2 cellular contexts compared by ENCODE assay signal in genomic region chr1:34968297-34968696, GRCh38. TPM values are rescaled to one million over a fixed set of nuclear protein-coding genes. Genes with fewer than 3 reads are reported as not detected.
"Had no signal": no experiment of that assay in that cellular context is flagged by ENCODE, and none has a peak within 500 bp of the region (broad histone marks: within the 10 kb centered on the region; RNA-seq: fewer than 3 reads in every experiment).

No MANE protein-coding gene starts in this region.

RNA-seq across cellular contexts. Expression of gene DLGAP3, which starts 38.8 kb away (rescaled TPM):
- total RNA-seq: ascending aorta, PC-9 had no signal
